Comparison of ENCODE assay signal across 1 cellular context in genomic region chr4:87422104-87423052, GRCh38.
TF ChIP-seq lines count a peak whose summit lies in the region.

Gene NUDT9, plus strand, starts transcription at chr4:87422573. Its CDS starts 333 bp downstream, at chr4:87422906.

TF ChIP-seq in HEK293, 187 proteins besides CTCF, POLR2A, EP300 and RAD21 (continued from another document):
- TF ChIP-seq ZNF423 (tag by site-specific recombination; IDR thresholded peaks at IDR 0.05) (no peak), ZSCAN5A (tag by site-specific recombination; IDR thresholded peaks at IDR 0.05) (no peak), REST (tag by site-specific recombination; IDR thresholded peaks at IDR 0.05) (no peak), ZBTB8A (tag by site-specific recombination; IDR thresholded peaks at IDR 0.05) (peak; percentile 69), SALL2 (tag by site-specific recombination; IDR thresholded peaks at IDR 0.05; ENCODE audit: borderline replicate concordance) (no peak), ZSCAN18 (tag by site-specific recombination; IDR thresholded peaks at IDR 0.05) (no peak), ZNF776 (tag by site-specific recombination; IDR thresholded peaks at IDR 0.05; ENCODE audit: borderline replicate concordance) (no peak), ZNF155 (tag by site-specific recombination; IDR thresholded peaks at IDR 0.05) (no peak), YY1 (tag by site-specific recombination; IDR thresholded peaks at IDR 0.05) (0 out of 2 replicates have a peak, but pooled peaks have one; percentile 43), SCRT1 (tag by site-specific recombination; IDR thresholded peaks at IDR 0.05; ENCODE audit: borderline replicate concordance) (no peak), ZNF560 (tag by site-specific recombination; IDR thresholded peaks at IDR 0.05; ENCODE audit: borderline replicate concordance) (no peak), ZNF585B (tag by site-specific recombination; IDR thresholded peaks at IDR 0.05) (no peak), ZNF391 (tag by site-specific recombination; IDR thresholded peaks at IDR 0.05; ENCODE audit: borderline replicate concordance, low read depth) (0 out of 2 replicates have a peak, but pooled peaks have one; percentile 18), ZNF600 (tag by site-specific recombination; IDR thresholded peaks at IDR 0.05) (peak; percentile 78), ZBTB26 (tag by site-specific recombination; optimal IDR thresholded peaks at IDR 0.05) (peak; percentile 43), ZNF138 (tag by site-specific recombination; IDR thresholded peaks at IDR 0.05; ENCODE audit: borderline replicate concordance) (no peak), ZNF747 (tag by site-specific recombination; IDR thresholded peaks at IDR 0.05) (no peak), ZNF777 (tag by site-specific recombination; IDR thresholded peaks at IDR 0.05; ENCODE audit: borderline replicate concordance) (no peak), MEIS1 (CRISPR knock-in tag; IDR thresholded peaks at IDR 0.05; ENCODE audit: borderline replicate concordance) (no peak), KLF9 (tag by site-specific recombination; IDR thresholded peaks at IDR 0.05; ENCODE audit: low read depth) (no peak), ZNF658 (tag by site-specific recombination; IDR thresholded peaks at IDR 0.05) (no peak), ZNF843 (tag by site-specific recombination; IDR thresholded peaks at IDR 0.05) (no peak), ZNF280D (tag by site-specific recombination; IDR thresholded peaks at IDR 0.05) (no peak), ZNF473 (tag by site-specific recombination; IDR thresholded peaks at IDR 0.05) (no peak), ZNF341 (tag by site-specific recombination; IDR thresholded peaks at IDR 0.05; ENCODE audit: low read depth) (peak; percentile 34; the same call in 1 of the 2 replicates), GLIS2 (tag by site-specific recombination; IDR thresholded peaks at IDR 0.05) (no peak), ZNF514 (tag by site-specific recombination; IDR thresholded peaks at IDR 0.05) (no peak), SP7 (tag by site-specific recombination; IDR thresholded peaks at IDR 0.05) (peak; percentile 61; the same call in 1 of the 2 replicates), ZNF521 (tag by site-specific recombination; IDR thresholded peaks at IDR 0.05) (no peak), ZBTB48 (tag by site-specific recombination; IDR thresholded peaks at IDR 0.05) (no peak), ZNF791 (tag by site-specific recombination; IDR thresholded peaks at IDR 0.05) (no peak), ZBTB17 (tag by site-specific recombination; IDR thresholded peaks at IDR 0.05) (peak; percentile 75), ZNF623 (tag by site-specific recombination; IDR thresholded peaks at IDR 0.05) (no peak), ZNF148 (tag by site-specific recombination; IDR thresholded peaks at IDR 0.05; ENCODE audit: borderline replicate concordance) (no peak), ZNF302 (tag by site-specific recombination; IDR thresholded peaks at IDR 0.05; ENCODE audit: low read depth) (no peak), PRDM4 (tag by site-specific recombination; IDR thresholded peaks at IDR 0.05) (no peak), ZNF629 (tag by site-specific recombination; IDR thresholded peaks at IDR 0.05) (peak; percentile 65; the same call in 1 of the 2 replicates), OVOL3 (tag by site-specific recombination; IDR thresholded peaks at IDR 0.05) (no peak)
